ENCODE assay signal across 8 cellular contexts in the genomic region with DNA sequence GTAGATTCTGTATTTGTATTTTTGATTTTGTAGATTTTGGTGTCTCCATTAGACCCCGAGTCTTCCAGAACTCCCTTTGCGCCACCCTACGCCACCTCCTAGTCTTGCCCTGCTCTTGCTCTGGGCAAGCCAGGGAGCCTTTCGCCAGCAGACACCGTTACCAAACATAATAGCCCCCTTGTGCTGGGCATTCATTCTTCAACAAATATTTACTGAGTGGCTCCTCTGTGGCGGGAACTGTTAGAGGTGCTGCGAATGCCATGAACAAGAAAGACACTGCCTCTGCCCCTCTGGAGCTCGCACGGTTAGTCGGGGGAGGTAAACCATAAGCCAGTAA. TPM values are rescaled to one million over a fixed set of nuclear protein-coding genes. Genes with fewer than 3 reads are reported as not detected.
DNase-seq lines count a peak whose midpoint lies in the region; ATAC-seq, FAIRE-seq and TF ChIP-seq lines count a peak whose summit lies in the region.

No MANE protein-coding gene starts in this region.

- peak overlapping the region; percentile 89 to 98 for H3K4me3 Mint-ChIP-seq in H9

- H3K36me3 ChIP-seq in WERI-Rb-1, result peaks cover 10% of the 10 kb centered on the region

- no peak for TF ChIP-seq RAD21 in A549 (conservative IDR thresholded peaks at IDR 0.05 in 1 of 2, IDR thresholded peaks at IDR 0.05 in 1 of 2)

- H3K9me3 ChIP-seq in A549 (no peaks in the 10 kb centered on the region), H9 (ENCODE audit: control insufficient read depth, low read depth, low read length) (no peaks in the 10 kb centered on the region), WERI-Rb-1 (ENCODE audit: severe bottlenecking) (no peaks in the 10 kb centered on the region), right cardiac atrium (ENCODE audit: control insufficient read depth, low read length) (no peaks in the 10 kb centered on the region)

- no peak overlapping the region for H4K8ac ChIP-seq in H9 (replicated peaks; ENCODE audit: insufficient read length, low read depth, low read length)

- peaks cover 18% of the 10 kb centered on the region; the same call in 2 of the 3 replicates for H3K4me1 ChIP-seq in A549
- H3K4me1 ChIP-seq in H9 (ENCODE audit: insufficient read depth, low read length), result peaks cover 9% of the 10 kb centered on the region; the same call in 1 of the 2 replicates
- peaks cover 4% of the 10 kb centered on the region for H3K4me1 ChIP-seq in right cardiac atrium (ENCODE audit: control insufficient read depth, insufficient read depth, low read length)

- ATAC-seq in A549 (peak in 1 of 2 experiments; percentile 1; a peak in 4 of 6 replicates), right cardiac atrium (no peak), GM21786 (IDR thresholded peaks at IDR 0.05; ENCODE audit: unreplicated experiment) (no peak), GM21367 (IDR thresholded peaks at IDR 0.05; ENCODE audit: unreplicated experiment) (no peak)

- no peak overlapping the region for H2AFZ ChIP-seq in H9 (ENCODE audit: low read length)

- H2BK15ac ChIP-seq in H9 (ENCODE audit: low read depth, low read length), result no peak overlapping the region

- H3K4me2 ChIP-seq in A549, result peak overlapping the region; percentile 83
- peak overlapping the region; percentile 68 for H3K4me2 ChIP-seq in H9 (ENCODE audit: insufficient read depth, insufficient read length, low read length)

- H2BK5ac ChIP-seq in H9 (ENCODE audit: insufficient read length, low read length), result no peak overlapping the region

- CTCF ChIA-PET in A549 (lab: Yijun Ruan, JAX), result interaction anchor here (1.3 to 7.4 kb wide), 9 partner anchors 8 to 65 kb away, joined by 3 to 47 read pairs (median 5); no protein-coding TSS in a partner anchor

- H3K27ac ChIP-seq in A549 (peak overlapping the region; percentile 88 to 89), H9 (ENCODE audit: insufficient read length, low read depth, low read length) (peak overlapping the region; percentile 24), WERI-Rb-1 (peak overlapping the region; percentile 80), right cardiac atrium (ENCODE audit: low read length) (no peak overlapping the region), skin epidermis (peak overlapping the region in 9 of 21 experiments; percentile 4 to 89 (median 75))

- H3K79me1 ChIP-seq in H9 (ENCODE audit: insufficient read depth, low read depth, low read length, poor library complexity, severe bottlenecking), result no peaks in the 10 kb centered on the region

- peaks cover 11% of the 10 kb centered on the region for H3K23me2 ChIP-seq in H9 (ENCODE audit: insufficient read length, low read depth, low read length, poor library complexity, severe bottlenecking)

- H3K9ac ChIP-seq in H9 (ENCODE audit: extremely low read depth, insufficient read length, low read length), result peak overlapping the region; percentile 78

- H2BK20ac ChIP-seq in H9 (ENCODE audit: low read depth, low read length, poor library complexity, severe bottlenecking), result no peak overlapping the region

- H3K27me3 ChIP-seq in H9 (ENCODE audit: insufficient read depth, low read length) (no peaks in the 10 kb centered on the region), WERI-Rb-1 (ENCODE audit: insufficient read depth, low read depth, severe bottlenecking) (no peaks in the 10 kb centered on the region), right cardiac atrium (ENCODE audit: control insufficient read depth, insufficient read depth) (no peaks in the 10 kb centered on the region)

- intact Hi-C loops in right cardiac atrium (cut with DNase I), result no loop called here

- H3K27me3 Mint-ChIP-seq in H9 (ENCODE audit: low read depth), result peaks cover 7% of the 10 kb centered on the region

- peak overlapping the region; percentile 88 for H3K14ac ChIP-seq in H9 (ENCODE audit: insufficient read depth, low read length)

- peaks cover 41 to 49% of the 10 kb centered on the region in 2 experiments for H3K4me1 Mint-ChIP-seq in H9

- peaks cover 16% of the 10 kb centered on the region; the same call in 1 of the 2 replicates for H3K79me2 ChIP-seq in H9 (ENCODE audit: insufficient read depth, low read length)

- H3K4me3 ChIP-seq in A549, result peak overlapping the region; percentile 62
- H3K4me3 ChIP-seq in WERI-Rb-1 (ENCODE audit: low read depth, low read length), result peak overlapping the region; percentile 75
- peak overlapping the region; percentile 66 for H3K4me3 ChIP-seq in right cardiac atrium (ENCODE audit: low read length)
- peak overlapping the region; percentile 59 to 98 (median 81) for H3K4me3 ChIP-seq in skin epidermis

- FAIRE-seq in A549 (lab: Jason Lieb, UNC), result no peak

- peak overlapping the region; percentile 53 for H3K18ac ChIP-seq in H9 (ENCODE audit: insufficient read length, low read depth, low read length)

- peak overlapping the region; percentile 96 to 98 (median 96) for H3K27ac Mint-ChIP-seq in H9

- H3K9me3 Mint-ChIP-seq in H9, result no peaks in the 10 kb centered on the region

- H3K36me3 Mint-ChIP-seq in H9 (ENCODE audit: insufficient read depth in 1 of 3, low read depth in 3 of 3), result peaks cover 14 to 22% (median 16%) of the 10 kb centered on the region in 3 experiments

- no peak overlapping the region for H4K91ac ChIP-seq in H9 (ENCODE audit: insufficient read length, low read depth, low read length)

- TF ChIP-seq POLR2A in A549 (IDR thresholded peaks at IDR 0.05; ENCODE audit: low read length), result no peak

- H4K20me1 ChIP-seq in H9 (ENCODE audit: control insufficient read depth, insufficient read depth, insufficient read length), result no peaks in the 10 kb centered on the region

- DNase-seq in A549 (ENCODE audit: low read depth in 1 of 2, low spot score in 1 of 2), result no peak
- no peak for DNase-seq in H9
- DNase-seq in WERI-Rb-1, result no peak
- no peak for DNase-seq in right cardiac atrium
- DNase-seq in NCI-H1930 (lab: John Stamatoyannopoulos, UW), result no peak

- H4K5ac ChIP-seq in H9 (ENCODE audit: insufficient read length, low read depth, low read length), result no peak overlapping the region

- no peak overlapping the region; the same call in 1 of the 2 replicates for H3K4ac ChIP-seq in H9 (ENCODE audit: low read depth, low read length)

- H3T11ph ChIP-seq in H9 (ENCODE audit: low read length), result peak overlapping the region; percentile 24

- no peak overlapping the region for H2BK120ac ChIP-seq in H9 (ENCODE audit: low read depth, low read length, poor library complexity, severe bottlenecking)

- no peak for TF ChIP-seq EP300 in A549 (IDR thresholded peaks at IDR 0.05)

- 36% methylated on average over 10 of the region's 10 CpGs for WGBS in A549 (ENCODE audit: missing lambda C conversion rate)
- WGBS in H9 (ENCODE audit: extremely low coverage, insufficient read length, low lambda C conversion rate), result no CpG with 5 or more reads among the region's 10 CpGs
- WGBS in right cardiac atrium, result 24% methylated on average over 10 of the region's 10 CpGs

- no peak overlapping the region for H2AK5ac ChIP-seq in H9 (ENCODE audit: insufficient read length, low read length)

- H3K23ac ChIP-seq in H9 (ENCODE audit: insufficient read length, low read depth, low read length), result no peak overlapping the region

- POLR2A ChIA-PET in A549 (lab: Yijun Ruan, JAX), result interaction anchor here (0.6 to 1.3 kb wide), 7 partner anchors 13 to 93 kb away, joined by 3 to 8 read pairs (median 4); partner anchors contain the start of gene C16orf87

- no peak overlapping the region for H2BK12ac ChIP-seq in H9 (ENCODE audit: insufficient read length, low read depth, low read length)

- H3K56ac ChIP-seq in H9 (ENCODE audit: insufficient read length, low read depth, low read length), result no peak overlapping the region

- no peak for TF ChIP-seq CTCF in A549 (IDR thresholded peaks at IDR 0.05)
- TF ChIP-seq CTCF in H9 (conservative IDR thresholded peaks at IDR 0.05), result no peak
- no peak for TF ChIP-seq CTCF in WERI-Rb-1 (IDR thresholded peaks at IDR 0.05; ENCODE audit: low read depth, low read length)

TF ChIP-seq in A549, 52 proteins besides CTCF, POLR2A, EP300 and RAD21:
- TF ChIP-seq CBX2 (IDR thresholded peaks at IDR 0.05; ENCODE audit: borderline replicate concordance, low read depth) (no peak), BHLHE40 (IDR thresholded peaks at IDR 0.05; ENCODE audit: low read depth, low read length) (no peak), NR3C1 (IDR thresholded peaks at IDR 0.05) (no peak), NFE2L2 (conservative IDR thresholded peaks at IDR 0.05; ENCODE audit: low read length) (no peak), RARB (CRISPR knock-in tag; IDR thresholded peaks at IDR 0.05) (no peak), JUNB (IDR thresholded peaks at IDR 0.05) (no peak), PHF8 (IDR thresholded peaks at IDR 0.05; ENCODE audit: borderline replicate concordance, low read depth) (no peak)
- TF ChIP-seq, protein P1, sequence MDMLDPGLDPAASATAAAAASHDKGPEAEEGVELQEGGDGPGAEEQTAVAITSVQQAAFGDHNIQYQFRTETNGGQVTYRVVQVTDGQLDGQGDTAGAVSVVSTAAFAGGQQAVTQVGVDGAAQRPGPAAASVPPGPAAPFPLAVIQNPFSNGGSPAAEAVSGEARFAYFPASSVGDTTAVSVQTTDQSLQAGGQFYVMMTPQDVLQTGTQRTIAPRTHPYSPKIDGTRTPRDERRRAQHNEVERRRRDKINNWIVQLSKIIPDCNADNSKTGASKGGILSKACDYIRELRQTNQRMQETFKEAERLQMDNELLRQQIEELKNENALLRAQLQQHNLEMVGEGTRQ (IDR thresholded peaks at IDR 0.05), result no peak

RNA-seq across cellular contexts. Expression of gene GPT2, which starts 0.8 kb away (rescaled TPM):
- polyA plus RNA-seq in A549 (2011; rRNA removed), result 14.4 and 15.3 TPM in 2 replicates
- polyA plus RNA-seq in A549 (2012; cell fraction: cytosol; rRNA removed), result 17.4 and 19.3 TPM in 2 replicates
- 17.5 and 25.7 TPM in 2 replicates for polyA plus RNA-seq in A549 (2012; cell fraction: nucleus; rRNA removed)
- 8.9 to 9.6 TPM (median 9.2 TPM) in 3 replicates for polyA plus RNA-seq in A549 (2017; fragmentation: RNase III; extraction: RNeasy Plus Mini Kit Qiagen cat#74134 plus additional on column Dnase treatment)
- polyA minus RNA-seq in A549 (2011; rRNA and poly(A)+ RNA removed), result 35.2 and 35.7 TPM in 2 replicates
- total RNA-seq in H9 (2021), result 68.3 and 68.8 TPM in 2 replicates
- total RNA-seq in right cardiac atrium, result 1 to 10 TPM; 4.0 to 5.8 (median 4.6) TPM
- polyA plus RNA-seq in right cardiac atrium, result 6.8 TPM

RNA-seq across cellular contexts. Expression of gene C16orf87, which starts 52.3 kb away (rescaled TPM):
- polyA plus RNA-seq in A549 (2011; rRNA removed), result 10.1 and 17.1 TPM in 2 replicates
- 3.1 and 3.6 TPM in 2 replicates for polyA plus RNA-seq in A549 (2012; cell fraction: cytosol; rRNA removed)
- polyA plus RNA-seq in A549 (2012; cell fraction: nucleus; rRNA removed), result 1.2 and 1.6 TPM in 2 replicates
- 10.0 to 10.8 TPM (median 10.3 TPM) in 3 replicates for polyA plus RNA-seq in A549 (2017; fragmentation: RNase III; extraction: RNeasy Plus Mini Kit Qiagen cat#74134 plus additional on column Dnase treatment)
- polyA minus RNA-seq in A549 (2011; rRNA and poly(A)+ RNA removed), result 4.7 and 5.4 TPM in 2 replicates
- 16.7 and 18.2 TPM in 2 replicates for total RNA-seq in H9 (2021)
- total RNA-seq in right cardiac atrium, result 10 to 100 TPM; 12.0 to 16.7 (median 14.7) TPM
- 7.5 TPM for polyA plus RNA-seq in right cardiac atrium

Comparison
In these comparisons a context has a peak if more than half of its experiments do, and no peak if none do; other contexts are left out.
1. RNA of gene GPT2, which starts 0.8 kb away (total RNA-seq): 68.3 to 68.8 TPM in H9; 4.0 to 5.8 TPM in right cardiac atrium; every median in the first group is over 10 times any median in the second.
2. Peak in every context shown above with its lines, with median percentiles within 50 percentile points of each other: H3K4me3 ChIP-seq.